In the genomic region with DNA sequence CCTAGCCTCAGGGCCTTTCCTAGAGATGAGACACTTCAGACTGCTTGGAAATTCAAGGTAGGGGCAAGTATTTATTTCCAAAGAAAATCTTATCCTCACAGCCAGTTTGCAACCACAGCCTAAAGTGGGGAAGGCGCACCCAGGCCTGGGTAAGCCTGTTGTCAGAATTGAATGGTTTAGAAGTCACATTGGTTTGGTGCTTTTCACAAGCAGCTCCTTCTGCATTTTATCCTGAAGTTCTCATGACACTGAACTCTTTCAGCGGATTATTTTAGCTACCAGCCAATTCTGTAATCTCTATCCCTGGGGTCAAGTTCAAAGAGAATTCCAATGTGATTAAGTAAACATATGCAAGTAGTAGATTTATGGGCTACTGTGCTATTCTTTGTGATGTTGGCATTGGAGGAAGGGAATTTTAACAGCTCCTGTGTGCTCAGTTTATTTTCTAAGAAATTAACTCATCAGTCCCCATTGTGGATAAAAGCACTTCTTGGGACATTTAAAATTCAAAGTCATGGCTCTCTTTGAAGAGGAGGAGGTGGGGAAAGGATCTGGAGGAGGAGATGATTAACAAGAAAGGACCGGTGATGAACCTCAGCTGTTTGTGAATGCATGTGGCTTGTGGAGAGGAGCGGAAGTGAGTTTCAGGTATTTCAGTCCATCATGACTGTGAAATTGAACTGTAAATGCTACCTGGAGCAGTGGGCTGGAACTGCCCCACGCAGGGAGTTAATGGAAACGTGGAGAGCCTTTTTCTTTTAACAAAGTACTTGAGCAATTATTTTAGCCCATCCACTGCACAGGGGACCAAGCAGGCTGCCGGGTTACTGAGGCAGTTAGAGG, we compare ENCODE assay signal across 16 cellular contexts.
A peak's percentile ranks its signal among the peaks of the same experiment; 100 is the strongest.
DNase-seq lines count a peak whose midpoint lies in the region; TF ChIP-seq lines count a peak whose summit lies in the region.
"Had no signal": no experiment of that assay in that cellular context is flagged by ENCODE, and none has a peak within 500 bp of the region (broad histone marks: within the 10 kb centered on the region; RNA-seq: fewer than 3 reads in every experiment).

No MANE protein-coding gene starts in this region.

- no peaks in the 10 kb centered on the region for H3K4me1 ChIP-seq in H9 (ENCODE audit: insufficient read depth, low read length)
- H3K4me1 ChIP-seq: left lung had no signal

- H3K4me2 ChIP-seq in H9 (ENCODE audit: insufficient read depth, insufficient read length, low read length), result no peak overlapping the region

- no peak overlapping the region for H2BK12ac ChIP-seq in H9 (ENCODE audit: insufficient read length, low read depth, low read length)

- no peaks in the 10 kb centered on the region for H3K23me2 ChIP-seq in H9 (ENCODE audit: insufficient read length, low read depth, low read length, poor library complexity, severe bottlenecking)

- no peak overlapping the region for H4K5ac ChIP-seq in H9 (ENCODE audit: insufficient read length, low read depth, low read length)

- H4K20me1 ChIP-seq in H9 (ENCODE audit: control insufficient read depth, insufficient read depth, insufficient read length), result no peaks in the 10 kb centered on the region

- H3K27ac Mint-ChIP-seq in nephron (peak overlapping the region; percentile 35 to 80 (median 72)), H9 (no peak overlapping the region)
- H3K27ac Mint-ChIP-seq: activated CD4-positive, alpha-beta T cell treated with anti-CD3 and anti-CD28 coated beads, Interleukin-2, amount 10 ng/mL, durations not matched to agents 7 days and 5 days; activated T-cell treated with anti-CD3 and anti-CD28 coated beads, Interleukin-2, amount 50 U/mL, for 72 hours had no signal

- DNase-seq in ELR (ENCODE audit: low read depth) (peak; percentile 32), NCI-H82 (lab: John Stamatoyannopoulos, UW) (peak; percentile 32), epithelial cell of esophagus (ENCODE audit: low read depth) (peak; percentile 58), NCI-H2171 treated with DMSO at 0.1 percent for 48 hours (lab: John Stamatoyannopoulos, UW) (no peak), 8988T (no peak), NOMO-1 (lab: John Stamatoyannopoulos, UW; ENCODE audit: unreplicated experiment in 2 of 2) (no peak), H9 (no peak)
- DNase-seq: activated CD4-positive, alpha-beta T cell treated with anti-CD3 and anti-CD28 coated beads, Interleukin-2, amount 10 ng/mL, durations not matched to agents 7 days and 5 days; activated T-cell treated with anti-CD3 and anti-CD28 coated beads, Interleukin-2, amount 50 U/mL, for 72 hours; Calu3; esophagus squamous epithelium; left lung; NCI-H1092 treated with DMSO at 0.1 percent for 48 hours; SJCRH30 had no signal

- no peak overlapping the region for H3K14ac ChIP-seq in H9 (ENCODE audit: insufficient read depth, low read length)

- no peaks in the 10 kb centered on the region for H3K9me3 ChIP-seq in H9 (ENCODE audit: control insufficient read depth, low read depth, low read length)
- H3K9me3 ChIP-seq: esophagus squamous epithelium, left lung, SJCRH30 had no signal

- no peaks in the 10 kb centered on the region for H3K27me3 ChIP-seq in H9 (ENCODE audit: insufficient read depth, low read length)
- H3K27me3 ChIP-seq: esophagus squamous epithelium, left lung, SJCRH30 had no signal

- H3K27me3 Mint-ChIP-seq in nephron (ENCODE audit: low read depth) (peaks cover under 1% of the 10 kb centered on the region), H9 (ENCODE audit: low read depth) (no peaks in the 10 kb centered on the region; the same call in 1 of the 2 replicates)

- no peak overlapping the region for H3K4me3 ChIP-seq in epithelial cell of esophagus (ENCODE audit: low read length)
- H3K4me3 ChIP-seq: coronary artery, esophagus squamous epithelium, left lung, SJCRH30 had no signal

- H4K8ac ChIP-seq in H9 (replicated peaks; ENCODE audit: insufficient read length, low read depth, low read length), result no peak overlapping the region

- H2BK20ac ChIP-seq in H9 (ENCODE audit: low read depth, low read length, poor library complexity, severe bottlenecking), result no peak overlapping the region

- no peak overlapping the region for H2BK5ac ChIP-seq in H9 (ENCODE audit: insufficient read length, low read length)

- H3K27ac ChIP-seq in H9 (ENCODE audit: insufficient read length, low read depth, low read length), result no peak overlapping the region
- H3K27ac ChIP-seq: coronary artery, esophagus squamous epithelium, left lung, SJCRH30 had no signal

- no peak overlapping the region for H3K9ac ChIP-seq in H9 (ENCODE audit: extremely low read depth, insufficient read length, low read length)

- peaks cover 28% of the 10 kb centered on the region for H3K4me1 Mint-ChIP-seq in nephron
- H3K4me1 Mint-ChIP-seq in H9, result peaks cover 15 to 17% of the 10 kb centered on the region in 2 experiments

- H3K36me3 Mint-ChIP-seq in nephron (ENCODE audit: low read depth) (no peaks in the 10 kb centered on the region), H9 (ENCODE audit: insufficient read depth in 1 of 3, low read depth in 3 of 3) (no peaks in the 10 kb centered on the region)

- H3K56ac ChIP-seq in H9 (ENCODE audit: insufficient read length, low read depth, low read length), result no peak overlapping the region

- WGBS in H9 (ENCODE audit: extremely low coverage, insufficient read length, low lambda C conversion rate), result no CpG with 5 or more reads among the region's 7 CpGs

- H3K18ac ChIP-seq in H9 (ENCODE audit: insufficient read length, low read depth, low read length), result no peak overlapping the region

- H3K4ac ChIP-seq in H9 (ENCODE audit: low read depth, low read length), result no peak overlapping the region

- H3K9me3 Mint-ChIP-seq in nephron (no peaks in the 10 kb centered on the region), H9 (no peaks in the 10 kb centered on the region)
- H3K9me3 Mint-ChIP-seq: activated T-cell treated with anti-CD3 and anti-CD28 coated beads, Interleukin-2, amount 50 U/mL, for 72 hours had no signal

- no peak overlapping the region for H3K23ac ChIP-seq in H9 (ENCODE audit: insufficient read length, low read depth, low read length)

- no peak overlapping the region for H2AK5ac ChIP-seq in H9 (ENCODE audit: insufficient read length, low read length)

- TF ChIP-seq CTCF in epithelial cell of esophagus (IDR thresholded peaks at IDR 0.05; ENCODE audit: insufficient read depth, low read depth, low read length, missing control alignments) (no peak), nephron (IDR thresholded peaks at IDR 0.05; ENCODE audit: unreplicated experiment in 3 of 3) (no peak), H9 (conservative IDR thresholded peaks at IDR 0.05) (no peak)

- H3K79me1 ChIP-seq in H9 (ENCODE audit: insufficient read depth, low read depth, low read length, poor library complexity, severe bottlenecking), result no peaks in the 10 kb centered on the region

- H4K91ac ChIP-seq in H9 (ENCODE audit: insufficient read length, low read depth, low read length), result no peak overlapping the region

- H2BK15ac ChIP-seq in H9 (ENCODE audit: low read depth, low read length), result no peak overlapping the region

- no peak overlapping the region for H3T11ph ChIP-seq in H9 (ENCODE audit: low read length)

- no peak overlapping the region for H2BK120ac ChIP-seq in H9 (ENCODE audit: low read depth, low read length, poor library complexity, severe bottlenecking)

- H3K4me3 Mint-ChIP-seq in nephron, result peak overlapping the region in 1 of 3 experiments; percentile 27
- no peak overlapping the region for H3K4me3 Mint-ChIP-seq in H9
- H3K4me3 Mint-ChIP-seq: activated CD4-positive, alpha-beta T cell treated with anti-CD3 and anti-CD28 coated beads, Interleukin-2, amount 10 ng/mL, durations not matched to agents 7 days and 5 days; activated T-cell treated with anti-CD3 and anti-CD28 coated beads, Interleukin-2, amount 50 U/mL, for 72 hours had no signal

- no peak overlapping the region for H2AFZ ChIP-seq in H9 (ENCODE audit: low read length)

- no peaks in the 10 kb centered on the region for H3K79me2 ChIP-seq in H9 (ENCODE audit: insufficient read depth, low read length)

Comparison
In these comparisons a context has a peak if more than half of its experiments do, and no peak if none do; other contexts are left out.
1. DNase-seq: peak in ELR (single experiment), NCI-H82 (single experiment) and epithelial cell of esophagus (single experiment); none in NCI-H2171 treated with DMSO at 0.1 percent for 48 hours (single experiment), 8988T (single experiment), NOMO-1 (0 of 2) and H9 (single experiment).
2. H3K27ac Mint-ChIP-seq: peak in nephron (3 of 3); none in H9 (0 of 3).